In genomic region chr6:17995414-17995813, GRCh38 we compare ENCODE assay signal across 24 cellular contexts. TPM values are rescaled to one million over a fixed set of nuclear protein-coding genes. Genes with fewer than 3 reads are reported as not detected.
"Had no signal": no experiment of that assay in that cellular context is flagged by ENCODE, and none has a peak within 500 bp of the region (broad histone marks: within the 10 kb centered on the region; RNA-seq: fewer than 3 reads in every experiment).

No MANE protein-coding gene starts in this region.

- H3K79me2 ChIP-seq: hepatocyte had no signal

- H3K4me3 Mint-ChIP-seq: immature natural killer cell; mesothelial cell of epicardium; naive thymus-derived CD8-positive, alpha-beta T cell had no signal

- H3K4me2 ChIP-seq: hepatocyte had no signal

- H3K4me3 ChIP-seq: coronary artery, dorsolateral prefrontal cortex, esophagus muscularis mucosa, gastroesophageal sphincter, heart left ventricle, hepatocyte, left lung, lower lobe of right lung, mucosa of descending colon had no signal

- H3K4me1 ChIP-seq: esophagus muscularis mucosa, lower lobe of right lung had no signal

- H3K36me3 ChIP-seq: esophagus muscularis mucosa, gastroesophageal sphincter, heart left ventricle, left lung, lower lobe of right lung had no signal

- DNase-seq: dermis blood vessel endothelial cell; dorsolateral prefrontal cortex; effector CD4-positive, alpha-beta T cell; effector memory CD4-positive, alpha-beta T cell; foreskin keratinocyte; heart left ventricle; hypothalamus; immature natural killer cell; islet precursor cell; kidney; kidney glomerular epithelial cell; left colon; left lung; left ventricle myocardium superior; lower lobe of right lung; mesenchymal stem cell; mucosa of descending colon; naive B cell; naive thymus-derived CD8-positive, alpha-beta T cell had no signal

- H3K27ac Mint-ChIP-seq: immature natural killer cell, mesothelial cell of epicardium had no signal

- H3K9me3 ChIP-seq: esophagus muscularis mucosa, gastroesophageal sphincter, heart left ventricle, left lung, lower lobe of right lung, mucosa of descending colon had no signal

- H2AFZ ChIP-seq: hepatocyte had no signal

- H3K9me3 Mint-ChIP-seq: mesothelial cell of epicardium had no signal

- H3K4me1 Mint-ChIP-seq: mesothelial cell of epicardium; naive B cell; naive thymus-derived CD8-positive, alpha-beta T cell had no signal

- H3K36me3 Mint-ChIP-seq: mesothelial cell of epicardium; naive thymus-derived CD8-positive, alpha-beta T cell had no signal

- H3K27ac ChIP-seq: coronary artery, dorsolateral prefrontal cortex, esophagus muscularis mucosa, gastroesophageal sphincter, heart left ventricle, hepatocyte, left lung, lower lobe of right lung had no signal

- ATAC-seq: foreskin keratinocyte; gastroesophageal sphincter; heart left ventricle; left colon; left lung; left ventricle myocardium superior; lower lobe of right lung; mucosa of descending colon; naive thymus-derived CD8-positive, alpha-beta T cell had no signal

- H3K27me3 ChIP-seq: dorsolateral prefrontal cortex, esophagus muscularis mucosa, foreskin keratinocyte, gastroesophageal sphincter, heart left ventricle, hepatocyte, left lung had no signal

RNA-seq across cellular contexts. Expression of gene KIF13A, which starts 8.0 kb away (rescaled TPM):
- polyA plus RNA-seq: naive thymus-derived CD8-positive, alpha-beta T cell had no signal
